ENCODE assay signal across 11 cellular contexts in the genomic region with DNA sequence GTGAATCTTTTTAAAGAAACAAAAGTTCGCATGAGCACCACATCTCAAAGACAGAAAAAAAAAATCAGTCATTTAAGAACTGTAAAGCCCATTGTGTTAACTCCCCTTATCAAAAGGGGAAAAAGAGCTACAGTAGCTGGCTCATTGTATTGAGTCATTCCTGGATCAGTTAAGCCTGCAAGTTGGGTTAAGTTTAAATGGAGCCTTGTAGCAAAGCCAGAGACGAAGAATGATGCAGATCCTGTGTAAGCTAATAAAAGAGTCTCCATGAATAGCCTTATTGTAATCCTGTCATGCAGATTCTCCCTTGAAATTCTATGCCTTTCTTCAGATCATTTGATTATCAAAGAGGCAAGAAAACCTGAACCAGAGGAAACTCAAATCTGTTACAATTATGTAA.
DNase-seq lines count a peak whose midpoint lies in the region; ATAC-seq, FAIRE-seq and TF ChIP-seq lines count a peak whose summit lies in the region.
"Had no signal": no experiment of that assay in that cellular context is flagged by ENCODE, and none has a peak within 500 bp of the region (broad histone marks: within the 10 kb centered on the region; RNA-seq: fewer than 3 reads in every experiment).

No MANE protein-coding gene starts in this region.

- DNase-seq in CD4-positive, CD25-positive, alpha-beta regulatory T cell, result no peak
- DNase-seq in bronchial epithelial cell (ENCODE audit: low read depth), result peak; percentile 60
- DNase-seq in mucosa of descending colon, result no peak
- DNase-seq in upper lobe of left lung, result no peak

- no peaks in the 10 kb centered on the region for H3K36me3 ChIP-seq in CD4-positive, CD25-positive, alpha-beta regulatory T cell (ENCODE audit: control insufficient read depth, insufficient read depth, low read length)
- no peaks in the 10 kb centered on the region for H3K36me3 ChIP-seq in KMS-11 (ENCODE audit: insufficient read depth)
- no peaks in the 10 kb centered on the region for H3K36me3 ChIP-seq in bronchial epithelial cell (ENCODE audit: control insufficient read depth, insufficient read depth, low read length)
- no peaks in the 10 kb centered on the region for H3K36me3 ChIP-seq in mucosa of descending colon (ENCODE audit: low read depth)
- H3K36me3 ChIP-seq in upper lobe of left lung, result no peaks in the 10 kb centered on the region

- no peaks in the 10 kb centered on the region for H3K27me3 Mint-ChIP-seq in CD4-positive, CD25-positive, alpha-beta regulatory T cell
- H3K27me3 Mint-ChIP-seq: memory B cell had no signal

- intact Hi-C loops in mucosa of descending colon (cut with DNase I, micrococcal nuclease), result no loop called here

- TF ChIP-seq CTCF in KMS-11 (conservative IDR thresholded peaks at IDR 0.05; ENCODE audit: low read depth, low read length), result no peak
- no peak for TF ChIP-seq CTCF in bronchial epithelial cell (IDR thresholded peaks at IDR 0.05; ENCODE audit: insufficient read depth, low read length, severe bottlenecking)
- TF ChIP-seq CTCF in mucosa of descending colon (IDR thresholded peaks at IDR 0.05), result no peak
- TF ChIP-seq CTCF in upper lobe of left lung (IDR thresholded peaks at IDR 0.05), result no peak

- H3K27me3 ChIP-seq in CD4-positive, CD25-positive, alpha-beta regulatory T cell (ENCODE audit: control insufficient read depth, insufficient read depth, low read length), result no peaks in the 10 kb centered on the region
- no peaks in the 10 kb centered on the region for H3K27me3 ChIP-seq in KMS-11 (ENCODE audit: insufficient read depth, low read depth)
- H3K27me3 ChIP-seq in bronchial epithelial cell (ENCODE audit: control insufficient read depth, insufficient read depth, low read length), result no peaks in the 10 kb centered on the region
- no peaks in the 10 kb centered on the region for H3K27me3 ChIP-seq in upper lobe of left lung

- H3K79me2 ChIP-seq in KMS-11 (ENCODE audit: insufficient read depth, low read depth), result no peaks in the 10 kb centered on the region

- FAIRE-seq in bronchial epithelial cell (lab: Jason Lieb, UNC), result no peak
- FAIRE-seq: frontal cortex, HepG2 had no signal

- H3K27ac ChIP-seq in CD4-positive, CD25-positive, alpha-beta regulatory T cell (ENCODE audit: insufficient read depth, low read length, poor library complexity, severe bottlenecking), result no peak overlapping the region
- H3K27ac ChIP-seq in KMS-11, result no peak overlapping the region
- H3K27ac ChIP-seq in upper lobe of left lung, result no peak overlapping the region

- H3K9me3 ChIP-seq in CD4-positive, CD25-positive, alpha-beta regulatory T cell (ENCODE audit: control insufficient read depth in 2 of 2, low read length in 2 of 2), result peaks cover 0 to 5% of the 10 kb centered on the region in 2 experiments
- H3K9me3 ChIP-seq in mucosa of descending colon (no peaks in the 10 kb centered on the region), upper lobe of left lung (no peaks in the 10 kb centered on the region)

- H3K27ac Mint-ChIP-seq in CD4-positive, CD25-positive, alpha-beta regulatory T cell, result peak overlapping the region in 2 of 3 donors; percentile 52 to 76
- H3K27ac Mint-ChIP-seq: memory B cell had no signal

- 75 to 77% methylated on average over 2 of the region's 2 CpGs for WGBS in upper lobe of left lung, 2 donors

- H3K4me1 ChIP-seq in CD4-positive, CD25-positive, alpha-beta regulatory T cell (ENCODE audit: control insufficient read depth, insufficient read depth, low read length, poor library complexity, severe bottlenecking), result no peaks in the 10 kb centered on the region
- H3K4me1 ChIP-seq in KMS-11 (ENCODE audit: low read depth, poor library complexity, severe bottlenecking) (peaks cover 22% of the 10 kb centered on the region), mucosa of descending colon (ENCODE audit: low read depth) (peaks cover 16% of the 10 kb centered on the region), upper lobe of left lung (no peaks in the 10 kb centered on the region)

- no peak for TF ChIP-seq POLR2A in upper lobe of left lung (IDR thresholded peaks at IDR 0.05)

- TF ChIP-seq EP300 in upper lobe of left lung (IDR thresholded peaks at IDR 0.05), result no peak

- peaks cover 3 to 18% (median 7%) of the 10 kb centered on the region in 4 donors for H3K4me1 Mint-ChIP-seq in CD4-positive, CD25-positive, alpha-beta regulatory T cell
- H3K4me1 Mint-ChIP-seq: memory B cell had no signal

- no peak overlapping the region for H3K9ac ChIP-seq in KMS-11

- H4K20me1 ChIP-seq in KMS-11 (ENCODE audit: insufficient read depth), result no peaks in the 10 kb centered on the region

- H2AFZ ChIP-seq in KMS-11 (ENCODE audit: low read depth), result no peak overlapping the region

- H3K4me2 ChIP-seq in KMS-11, result 0 out of 2 replicates have a peak overlapping the region, but pooled peaks have one; percentile 6

- no peak for ATAC-seq in CD4-positive, CD25-positive, alpha-beta regulatory T cell (ENCODE audit: low read depth in 2 of 2)
- ATAC-seq in mucosa of descending colon, result peak; percentile 70
- no peak for ATAC-seq in upper lobe of left lung (ENCODE audit: low FRiP score in 2 of 2)
- no peak for ATAC-seq in HG03039 (IDR thresholded peaks at IDR 0.05; ENCODE audit: unreplicated experiment)
- ATAC-seq in HG03139 (IDR thresholded peaks at IDR 0.05; ENCODE audit: unreplicated experiment), result no peak
- no peak for ATAC-seq in HG03469 (IDR thresholded peaks at IDR 0.05; ENCODE audit: unreplicated experiment)
- ATAC-seq: HepG2 had no signal

- no peak overlapping the region for H3K4me3 ChIP-seq in CD4-positive, CD25-positive, alpha-beta regulatory T cell (ENCODE audit: low read depth, low read length)
- no peak overlapping the region for H3K4me3 ChIP-seq in KMS-11 (IDR thresholded peaks at IDR 0.05; ENCODE audit: insufficient read depth, low read depth, low read length)
- H3K4me3 ChIP-seq in bronchial epithelial cell (ENCODE audit: low read depth, low read length), result no peak overlapping the region
- H3K4me3 ChIP-seq in mucosa of descending colon, result no peak overlapping the region
- H3K4me3 ChIP-seq in upper lobe of left lung, result no peak overlapping the region

- H3K36me3 Mint-ChIP-seq in CD4-positive, CD25-positive, alpha-beta regulatory T cell, result peaks cover 29% of the 10 kb centered on the region

- H3K9me3 Mint-ChIP-seq in CD4-positive, CD25-positive, alpha-beta regulatory T cell, result peaks cover 0 to 6% (median 0%) of the 10 kb centered on the region in 7 donors

- no peak overlapping the region for H3K4me3 Mint-ChIP-seq in CD4-positive, CD25-positive, alpha-beta regulatory T cell
- H3K4me3 Mint-ChIP-seq: memory B cell had no signal
